ENCODE assay signal across 16 cellular contexts in the genomic region with DNA sequence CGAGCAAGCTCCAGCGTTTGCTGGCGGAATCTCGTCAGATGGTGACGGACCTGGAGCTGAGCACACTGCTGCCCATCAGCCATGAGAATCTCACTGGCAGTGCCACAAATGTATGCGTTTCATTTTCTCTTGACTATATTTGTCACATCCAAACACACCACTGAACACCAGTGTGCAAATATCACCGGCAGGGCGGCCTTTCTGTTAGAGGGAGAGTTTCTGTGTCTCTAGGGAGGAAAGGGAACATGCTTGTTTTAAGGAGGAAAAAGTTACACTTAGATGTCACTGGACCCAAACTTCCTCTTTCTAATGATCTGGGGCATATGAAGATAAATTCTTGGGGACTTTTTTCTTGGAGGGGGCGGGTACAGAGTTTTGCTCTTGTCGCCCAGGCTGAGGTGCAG. TPM values are rescaled to one million over a fixed set of nuclear protein-coding genes. Genes with fewer than 3 reads are reported as not detected.
DNase-seq lines count a peak whose midpoint lies in the region; ATAC-seq and TF ChIP-seq lines count a peak whose summit lies in the region.
"Had no signal": no experiment of that assay in that cellular context is flagged by ENCODE, and none has a peak within 500 bp of the region (broad histone marks: within the 10 kb centered on the region; RNA-seq: fewer than 3 reads in every experiment).

No MANE protein-coding gene starts in this region.

- TF ChIP-seq CTCF in GM12873 (IDR thresholded peaks at IDR 0.05; ENCODE audit: insufficient read depth, low read depth, low read length, missing control alignments) = peak; percentile 28

- peak; percentile 63 for ATAC-seq in GM21447 (IDR thresholded peaks at IDR 0.05; ENCODE audit: unreplicated experiment)
- ATAC-seq in memory B cell (ENCODE audit: low read depth) = peak; percentile 98
- no peak for ATAC-seq in HG03469 (IDR thresholded peaks at IDR 0.05; ENCODE audit: unreplicated experiment)
- ATAC-seq: right cardiac atrium had no signal

- peak overlapping the region; percentile 53 for H3K27ac Mint-ChIP-seq in memory B cell

- no peaks in the 10 kb centered on the region for H3K9me3 Mint-ChIP-seq in memory B cell
- H3K9me3 Mint-ChIP-seq: naive thymus-derived CD8-positive, alpha-beta T cell had no signal

- no peaks in the 10 kb centered on the region for H3K36me3 Mint-ChIP-seq in memory B cell

- H3K4me3 Mint-ChIP-seq in memory B cell = peak overlapping the region; percentile 74

- DNase-seq in MV-4-11 (lab: John Stamatoyannopoulos, UW) (peak; percentile 80), memory B cell (ENCODE audit: low spot score in 2 of 2) (peak; percentile 55 to 72), T-helper 1 cell (no peak), HT-29 (ENCODE audit: low spot score) (no peak), globus pallidus (ENCODE audit: low spot score) (no peak)
- DNase-seq: adrenal gland; C1 segment of cervical spinal cord; cerebellar nuclear complex; naive thymus-derived CD8-positive, alpha-beta T cell; NCI-H2081 treated with DMSO at 0.1 percent for 48 hours; right cardiac atrium; stimulated activated CD4-positive, alpha-beta T cell treated with anti-CD3 and anti-CD28 coated beads, Interleukin-4, amount 100 ng/mL, for 24 hours; stimulated activated naive CD4-positive, alpha-beta T cell treated with Interleukin-2 at 50 U/mL for 16 hours had no signal

- H3K27me3 Mint-ChIP-seq in memory B cell = no peaks in the 10 kb centered on the region
- H3K27me3 Mint-ChIP-seq: naive thymus-derived CD8-positive, alpha-beta T cell had no signal

- H3K4me1 Mint-ChIP-seq in memory B cell = peaks cover 31% of the 10 kb centered on the region

RNA-seq across cellular contexts. Expression of gene HIP1R, which starts 21.9 kb away (rescaled TPM):
- 109 and 131 TPM in 2 replicates for total RNA-seq in HT-29 (2014; rRNA removed; shearing (Covaris generic))

RNA-seq across cellular contexts. Expression of gene CCDC62, which starts 38.9 kb away (rescaled TPM):
- total RNA-seq in HT-29 (2014; rRNA removed; shearing (Covaris generic)) = 0.05 TPM in 1 of 2 replicates, not detected in the other

Comparison
In these comparisons a context has a peak if more than half of its experiments do, and no peak if none do; other contexts are left out.
1. DNase-seq: peak in MV-4-11 (single experiment) and memory B cell (2 of 2); none in T-helper 1 cell (0 of 5), HT-29 (single experiment) and globus pallidus (single experiment).